Comparison of ENCODE assay signal across 42 cellular contexts in genomic region chr10:29326886-29327789, GRCh38. TPM values are rescaled to one million over a fixed set of nuclear protein-coding genes. Genes with fewer than 3 reads are reported as not detected.
"Had no signal": no experiment of that assay in that cellular context is flagged by ENCODE, and none has a peak within 500 bp of the region (broad histone marks: within the 10 kb centered on the region; RNA-seq: fewer than 3 reads in every experiment).

No MANE protein-coding gene starts in this region.

- FAIRE-seq: keratinocyte had no signal

- H3K27me3 ChIP-seq: brain microvascular endothelial cell, gastrocnemius medialis, sigmoid colon, vagina had no signal

- H3K27ac ChIP-seq: brain microvascular endothelial cell, coronary artery, dorsolateral prefrontal cortex, gastrocnemius medialis, lower lobe of right lung, sigmoid colon, vagina had no signal

- H3K4me1 Mint-ChIP-seq: activated CD4-positive, alpha-beta T cell treated with anti-CD3 and anti-CD28 coated beads, Interleukin-2, amount 10 ng/mL, durations not matched to agents 24 days and 14 days; stimulated activated memory B cell treated with anti-CD40 and anti-IgM and Interleukin-4, amounts not matched to agents 10 μg/mL and 1 μg/mL and 100 μg/mL, for 72 hours; stimulated activated naive CD8-positive, alpha-beta T cell treated with anti-CD3 and anti-CD28 coated beads, Interleukin-15, amount 100 ng/mL, for 72 hours had no signal

- H3K36me3 ChIP-seq: brain microvascular endothelial cell, gastrocnemius medialis, lower lobe of right lung, sigmoid colon, vagina had no signal

- H3K27me3 Mint-ChIP-seq: progenitor cell of endocrine pancreas, type B pancreatic cell had no signal

- H3K4me3 ChIP-seq: coronary artery, dorsolateral prefrontal cortex, gastrocnemius medialis, lower lobe of right lung, sigmoid colon, smooth muscle cell, vagina had no signal

- H3K4me1 ChIP-seq: lower lobe of right lung, vagina had no signal

- H3K27ac Mint-ChIP-seq: activated CD4-positive, alpha-beta memory T cell treated with anti-CD3 and anti-CD28 coated beads for 36 hours; activated CD4-positive, alpha-beta T cell treated with anti-CD3 and anti-CD28 coated beads, Interleukin-2, amount 10 ng/mL, durations not matched to agents 24 days and 14 days; activated T-cell treated with anti-CD3 and anti-CD28 coated beads, Interleukin-2, amount 50 U/mL, for 24 hours; natural killer cell treated with Interleukin-12 subunit alpha and Interleukin-12 subunit beta and Interleukin-15 and Interleukin-18, amount 100 ng/mL, for 72 hours; progenitor cell of endocrine pancreas; stimulated activated memory B cell treated with anti-CD40 and anti-IgM and Interleukin-4, amounts not matched to agents 10 μg/mL and 1 μg/mL and 100 μg/mL, for 72 hours; stimulated activated naive CD8-positive, alpha-beta T cell treated with anti-CD3 and anti-CD28 coated beads, Interleukin-15, amount 100 ng/mL, for 72 hours; type B pancreatic cell had no signal

- ATAC-seq: gastrocnemius medialis; left colon; lower lobe of right lung; natural killer cell treated with Interleukin-12 subunit alpha and Interleukin-12 subunit beta and Interleukin-15 and Interleukin-18, amount 100 ng/mL, for 72 hours; stimulated activated memory B cell treated with anti-CD40 and anti-IgM and Interleukin-4, amounts not matched to agents 10 μg/mL and 1 μg/mL and 100 μg/mL, for 72 hours; stimulated activated naive CD8-positive, alpha-beta T cell treated with anti-CD3 and anti-CD28 coated beads, Interleukin-15, amount 100 ng/mL, for 72 hours had no signal

- DNase-seq: activated CD4-positive, alpha-beta memory T cell treated with anti-CD3 and anti-CD28 coated beads for 36 hours; activated CD4-positive, alpha-beta T cell treated with anti-CD3 and anti-CD28 coated beads, Interleukin-2, amount 10 ng/mL, durations not matched to agents 24 days and 14 days; activated CD4-positive, CD25-positive, alpha-beta regulatory T cell treated with anti-CD3 and anti-CD28 coated beads, Interleukin-2, amount 50 U/mL, for 72 hours; activated CD8-positive, alpha-beta memory T cell treated with anti-CD3 and anti-CD28 coated beads, Interleukin-2, amount 50 U/mL, for 48 hours; activated gamma-delta T cell treated with Interleukin-2 at 50 U/mL for 16 hours; activated naive CD4-positive, alpha-beta T cell treated with anti-CD3 and anti-CD28 coated beads, Interleukin-2, amount 50 U/mL, for 16 hours; activated T-cell treated with anti-CD3 and anti-CD28 coated beads, Interleukin-2, amount 50 U/mL, for 24 hours; amniotic stem cell; brain microvascular endothelial cell; dorsolateral prefrontal cortex; effector memory CD4-positive, alpha-beta T cell; erythroblast; gastrocnemius medialis; glutamatergic neuron; hippocampal formation; left colon; lower lobe of right lung; mesendoderm; retina; sigmoid colon; stimulated activated CD4-positive, alpha-beta T cell treated with anti-CD3 and anti-CD28 coated beads, Interleukin-1b, Interleukin-23, amount 100 ng/mL, for 48 hours; stimulated activated CD4-positive, alpha-beta T cell treated with anti-CD3 and anti-CD28 coated beads, Interleukin-4, amount 100 ng/mL, for 4 hours; stimulated activated CD8-positive, alpha-beta memory T cell treated with anti-CD3 and anti-CD28 coated beads, Interleukin-4, amount 100 ng/mL, for 48 hours; stimulated activated naive CD8-positive, alpha-beta T cell treated with anti-CD3 and anti-CD28 coated beads, Interleukin-15, amount 100 ng/mL, for 72 hours; substantia nigra; T1000 had no signal

- H3K4me3 Mint-ChIP-seq: activated CD4-positive, alpha-beta memory T cell treated with anti-CD3 and anti-CD28 coated beads for 36 hours; activated CD4-positive, alpha-beta T cell treated with anti-CD3 and anti-CD28 coated beads, Interleukin-2, amount 10 ng/mL, durations not matched to agents 24 days and 14 days; activated T-cell treated with anti-CD3 and anti-CD28 coated beads, Interleukin-2, amount 50 U/mL, for 24 hours; natural killer cell treated with Interleukin-12 subunit alpha and Interleukin-12 subunit beta and Interleukin-15 and Interleukin-18, amount 100 ng/mL, for 72 hours; stimulated activated memory B cell treated with anti-CD40 and anti-IgM and Interleukin-4, amounts not matched to agents 10 μg/mL and 1 μg/mL and 100 μg/mL, for 72 hours; stimulated activated naive CD8-positive, alpha-beta T cell treated with anti-CD3 and anti-CD28 coated beads, Interleukin-15, amount 100 ng/mL, for 72 hours; type B pancreatic cell had no signal

- H3K9me3 Mint-ChIP-seq: activated CD4-positive, alpha-beta memory T cell treated with anti-CD3 and anti-CD28 coated beads for 36 hours; activated CD4-positive, alpha-beta T cell treated with anti-CD3 and anti-CD28 coated beads, Interleukin-2, amount 10 ng/mL, durations not matched to agents 24 days and 14 days; activated T-cell treated with anti-CD3 and anti-CD28 coated beads, Interleukin-2, amount 50 U/mL, for 24 hours; natural killer cell treated with Interleukin-12 subunit alpha and Interleukin-12 subunit beta and Interleukin-15 and Interleukin-18, amount 100 ng/mL, for 72 hours; stimulated activated memory B cell treated with anti-CD40 and anti-IgM and Interleukin-4, amounts not matched to agents 10 μg/mL and 1 μg/mL and 100 μg/mL, for 72 hours; stimulated activated naive CD8-positive, alpha-beta T cell treated with anti-CD3 and anti-CD28 coated beads, Interleukin-15, amount 100 ng/mL, for 72 hours; type B pancreatic cell had no signal

- H3K9me3 ChIP-seq: gastrocnemius medialis, lower lobe of right lung, sigmoid colon, vagina had no signal

- H3K36me3 Mint-ChIP-seq: activated CD4-positive, alpha-beta memory T cell treated with anti-CD3 and anti-CD28 coated beads for 36 hours; natural killer cell treated with Interleukin-12 subunit alpha and Interleukin-12 subunit beta and Interleukin-15 and Interleukin-18, amount 100 ng/mL, for 72 hours; stimulated activated memory B cell treated with anti-CD40 and anti-IgM and Interleukin-4, amounts not matched to agents 10 μg/mL and 1 μg/mL and 100 μg/mL, for 72 hours; type B pancreatic cell had no signal

RNA-seq across cellular contexts. Expression of gene LYZL1, which starts 38.3 kb away (rescaled TPM):
- total RNA-seq: activated CD4-positive, alpha-beta memory T cell treated with anti-CD3 and anti-CD28 coated beads for 36 hours; activated CD4-positive, alpha-beta T cell treated with anti-CD3 and anti-CD28 coated beads, Interleukin-2, amount 10 ng/mL, durations not matched to agents 24 days and 14 days; activated CD8-positive, alpha-beta memory T cell treated with anti-CD3 and anti-CD28 coated beads for 36 hours; astrocyte; cardiac septum; cerebellum; dorsolateral prefrontal cortex; gastrocnemius medialis; left colon; lower lobe of right lung; mononuclear cell; myocyte; natural killer cell treated with Interleukin-12 subunit alpha and Interleukin-12 subunit beta and Interleukin-15 and Interleukin-18, amount 100 ng/mL, for 72 hours; osteocyte; progenitor cell of endocrine pancreas; sigmoid colon; smooth muscle cell; vagina had no signal
- polyA plus RNA-seq: keratinocyte, sigmoid colon, smooth muscle cell, thymus had no signal
